Comparison of ENCODE assay signal across 20 cellular contexts in the genomic region with DNA sequence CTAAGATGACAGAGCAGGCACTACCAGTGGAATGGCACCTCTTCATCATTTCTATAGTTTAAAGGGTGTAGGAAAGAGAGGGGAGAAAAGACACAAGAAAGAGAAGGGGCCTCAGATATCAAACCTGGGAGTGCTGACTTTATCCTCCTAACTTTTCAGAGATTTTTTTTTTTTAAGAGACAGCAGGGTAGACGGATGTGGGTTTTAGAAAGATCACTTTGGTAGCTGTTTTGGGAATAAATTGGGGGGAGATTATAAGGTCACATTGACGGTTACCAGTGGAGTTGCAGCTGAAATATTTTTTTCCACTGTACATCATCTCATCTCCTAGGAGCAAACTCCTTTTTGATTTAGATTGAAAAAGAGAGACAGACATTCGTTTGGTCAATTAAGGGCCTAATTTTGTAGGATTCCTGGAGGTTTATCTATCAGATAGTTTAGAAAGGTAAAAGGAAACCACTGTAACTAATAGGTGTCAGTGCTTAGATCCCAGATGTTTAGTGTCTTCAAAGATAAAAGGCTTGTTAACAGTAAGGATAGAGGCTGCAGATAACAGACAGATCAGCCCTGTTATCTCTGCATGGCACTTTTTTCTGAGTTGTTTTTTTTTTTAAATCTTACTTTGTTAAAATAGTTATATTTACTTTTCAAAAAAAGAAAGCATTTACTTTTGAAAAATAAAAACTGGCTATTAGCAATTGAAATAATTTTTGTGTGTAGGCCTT.
DNase-seq lines count a peak whose midpoint lies in the region; ATAC-seq and TF ChIP-seq lines count a peak whose summit lies in the region.
"Had no signal": no experiment of that assay in that cellular context is flagged by ENCODE, and none has a peak within 500 bp of the region (broad histone marks: within the 10 kb centered on the region; RNA-seq: fewer than 3 reads in every experiment).

No MANE protein-coding gene starts in this region.

- TF ChIP-seq CTCF in SK-N-SH (IDR thresholded peaks at IDR 0.05), result no peak

- no peaks in the 10 kb centered on the region for H3K79me2 ChIP-seq in SK-N-SH (ENCODE audit: insufficient read depth)

- H3K36me3 ChIP-seq in SK-N-SH (replicated peaks in 1 of 2; ENCODE audit: control insufficient read depth in 1 of 2, insufficient read depth in 2 of 2, low read length in 1 of 2) (no peaks in the 10 kb centered on the region), KOPT-K1 (ENCODE audit: insufficient read depth, low read length) (no peaks in the 10 kb centered on the region)
- H3K36me3 ChIP-seq: BLaER1 treated with 17β-estradiol and CSF1 and Interleukin-3, amounts not matched to agents 10 nM and 100 nM had no signal

- no peaks in the 10 kb centered on the region for H3K27me3 ChIP-seq in SK-N-SH (ENCODE audit: insufficient read depth)
- H3K27me3 ChIP-seq: BLaER1 treated with 17β-estradiol and CSF1 and Interleukin-3, amounts not matched to agents 10 nM and 100 nM had no signal

- H3F3A ChIP-seq in SK-N-SH (replicated peaks; ENCODE audit: insufficient read depth), result no peaks in the 10 kb centered on the region

- H4K20me1 ChIP-seq in SK-N-SH (ENCODE audit: insufficient read depth), result no peaks in the 10 kb centered on the region
- H4K20me1 ChIP-seq: BLaER1 treated with 17β-estradiol and CSF1 and Interleukin-3, amounts not matched to agents 10 nM and 100 nM had no signal

- CTCF ChIA-PET in SK-N-SH (lab: Yijun Ruan, JAX) (interaction anchor here (2.0 kb wide), 1 partner anchor 19 kb away, joined by 6 read pairs; no protein-coding TSS in a partner anchor), HEK293T (lab: Yijun Ruan, JAX) (no interaction called here)

- DNase-seq in SK-N-SH, result no peak
- DNase-seq in SK-N-DZ (ENCODE audit: low spot score), result peak; percentile 38
- no peak for DNase-seq in HEK293T (ENCODE audit: extremely low spot score)
- DNase-seq: AML-193; Caco-2; Calu3; CD4-positive, alpha-beta T cell; CD8-positive, alpha-beta T cell; DMS79 treated with DMSO at 0.1 percent for 48 hours; EL; GDM1 had no signal

- H3K9me3 ChIP-seq in SK-N-SH (no peaks in the 10 kb centered on the region), KOPT-K1 (ENCODE audit: insufficient read depth, low read length, poor library complexity, severe bottlenecking) (no peaks in the 10 kb centered on the region)
- H3K9me3 ChIP-seq: A549; BLaER1 treated with 17β-estradiol and CSF1 and Interleukin-3, amounts not matched to agents 10 nM and 100 nM; Caco-2 had no signal

- ATAC-seq in SK-N-SH treated with all-trans-retinoic acid at 6 μM for 48 hours (no peak), HG03159 (IDR thresholded peaks at IDR 0.05; ENCODE audit: unreplicated experiment) (no peak), GM18511 (IDR thresholded peaks at IDR 0.05; ENCODE audit: unreplicated experiment) (no peak)
- ATAC-seq: A549; CD8-positive, alpha-beta T cell; GM12878 had no signal

- no peak for TF ChIP-seq RAD21 in SK-N-SH (IDR thresholded peaks at IDR 0.05; ENCODE audit: low read length)

- H3K4me1 ChIP-seq in SK-N-SH (ENCODE audit: control insufficient read depth in 1 of 2, insufficient read depth in 2 of 2, low read depth in 1 of 2, low read length in 1 of 2), result peaks cover 0 to 13% of the 10 kb centered on the region in 2 experiments; a peak in 2 of 4 replicates
- H3K4me1 ChIP-seq: A549, Caco-2 had no signal

- H3K27ac ChIP-seq in SK-N-SH (ENCODE audit: low read depth in 2 of 2, low read length in 1 of 2) (peak overlapping the region in 1 of 2 experiments; percentile 11; a peak in 1 of 4 replicates), KOPT-K1 (ENCODE audit: low read depth, low read length, poor library complexity, severe bottlenecking) (peak overlapping the region; percentile 89)
- H3K27ac ChIP-seq: 22Rv1; A549; BLaER1 treated with 17β-estradiol and CSF1 and Interleukin-3, amounts not matched to agents 10 nM and 100 nM; C4-2B had no signal

- no peak overlapping the region for H3K9ac ChIP-seq in SK-N-SH
- H3K9ac ChIP-seq: BLaER1 treated with 17β-estradiol and CSF1 and Interleukin-3, amounts not matched to agents 10 nM and 100 nM had no signal

- no peak overlapping the region for H3K4me2 ChIP-seq in SK-N-SH
- H3K4me2 ChIP-seq: A549; BLaER1 treated with 17β-estradiol and CSF1 and Interleukin-3, amounts not matched to agents 10 nM and 100 nM had no signal

- no peak overlapping the region for H3K4me3 ChIP-seq in SK-N-SH (ENCODE audit: low read depth in 2 of 2, low read length in 1 of 2)
- H3K4me3 ChIP-seq: A549; BLaER1 treated with 17β-estradiol and CSF1 and Interleukin-3, amounts not matched to agents 10 nM and 100 nM; GM12878 had no signal

- WGBS in SK-N-SH (ENCODE audit: low lambda C conversion rate), result 51% methylated on average over 3 of the region's 3 CpGs

- H3K9me2 ChIP-seq in SK-N-SH, result no peaks in the 10 kb centered on the region

- POLR2A ChIA-PET in SK-N-SH (lab: Yijun Ruan, JAX) (no interaction called here), HEK293T (lab: Yijun Ruan, JAX) (no interaction called here)

- peak in 1 of 2 experiments; percentile 45; a peak in 1 of 4 replicates for TF ChIP-seq EP300 in SK-N-SH (IDR thresholded peaks at IDR 0.05; ENCODE audit: borderline replicate concordance in 1 of 2, low read depth in 1 of 2, low read length in 1 of 2)

- no peak overlapping the region for H2AFZ ChIP-seq in SK-N-SH (ENCODE audit: low read depth)

TF ChIP-seq in SK-N-SH, 30 proteins besides CTCF, POLR2A, EP300 and RAD21:
- TF ChIP-seq GATA2 (CRISPR knock-in tag; IDR thresholded peaks at IDR 0.05) (peak; percentile 59; the same call in 1 of the 2 replicates), RCOR1 (IDR thresholded peaks at IDR 0.05; ENCODE audit: low read length) (peak; percentile 56; the same call in 1 of the 2 replicates), MEF2A (IDR thresholded peaks at IDR 0.05; ENCODE audit: borderline replicate concordance, low read depth) (no peak)
TF ChIP-seq in SK-N-SH: peak in this region for 2.

TF ChIP-seq in SK-N-SH treated with all-trans-retinoic acid at 6 μM for 48 hours, 23 proteins besides CTCF, POLR2A, EP300 and RAD21:
- TF ChIP-seq ISL1 (CRISPR knock-in tag; IDR thresholded peaks at IDR 0.05) (no peak), TCF4 (CRISPR knock-in tag; IDR thresholded peaks at IDR 0.05; ENCODE audit: borderline replicate concordance) (no peak), ZNF8 (CRISPR knock-in tag; IDR thresholded peaks at IDR 0.05) (no peak)
- TF ChIP-seq, protein P1, sequence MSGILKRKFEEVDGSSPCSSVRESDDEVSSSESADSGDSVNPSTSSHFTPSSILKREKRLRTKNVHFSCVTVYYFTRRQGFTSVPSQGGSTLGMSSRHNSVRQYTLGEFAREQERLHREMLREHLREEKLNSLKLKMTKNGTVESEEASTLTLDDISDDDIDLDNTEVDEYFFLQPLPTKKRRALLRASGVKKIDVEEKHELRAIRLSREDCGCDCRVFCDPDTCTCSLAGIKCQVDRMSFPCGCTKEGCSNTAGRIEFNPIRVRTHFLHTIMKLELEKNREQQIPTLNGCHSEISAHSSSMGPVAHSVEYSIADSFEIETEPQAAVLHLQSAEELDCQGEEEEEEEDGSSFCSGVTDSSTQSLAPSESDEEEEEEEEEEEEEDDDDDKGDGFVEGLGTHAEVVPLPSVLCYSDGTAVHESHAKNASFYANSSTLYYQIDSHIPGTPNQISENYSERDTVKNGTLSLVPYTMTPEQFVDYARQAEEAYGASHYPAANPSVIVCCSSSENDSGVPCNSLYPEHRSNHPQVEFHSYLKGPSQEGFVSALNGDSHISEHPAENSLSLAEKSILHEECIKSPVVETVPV (CRISPR knock-in tag; IDR thresholded peaks at IDR 0.05), result no peak

TF ChIP-seq in HEK293T, 16 proteins besides CTCF, POLR2A, EP300 and RAD21:
- TF ChIP-seq ZNF384 (IDR thresholded peaks at IDR 0.05) (no peak), NFRKB (IDR thresholded peaks at IDR 0.05) (no peak), CTBP1 (IDR thresholded peaks at IDR 0.05; ENCODE audit: borderline replicate concordance) (no peak), SP1 (IDR thresholded peaks at IDR 0.05) (no peak), FOXA1 (IDR thresholded peaks at IDR 0.05) (no peak), ELF4 (IDR thresholded peaks at IDR 0.05) (no peak), FOXK2 (IDR thresholded peaks at IDR 0.05) (no peak), BHLHE40 (IDR thresholded peaks at IDR 0.05; ENCODE audit: borderline replicate concordance) (no peak), ARNT (IDR thresholded peaks at IDR 0.05) (no peak), FOXM1 (IDR thresholded peaks at IDR 0.05; ENCODE audit: borderline replicate concordance) (no peak), TARDBP (IDR thresholded peaks at IDR 0.05) (no peak), LEF1 (IDR thresholded peaks at IDR 0.05; ENCODE audit: borderline replicate concordance) (no peak), L3MBTL2 (conservative IDR thresholded peaks at IDR 0.05) (no peak), SUZ12 (IDR thresholded peaks at IDR 0.05) (no peak), HDGF (IDR thresholded peaks at IDR 0.05; ENCODE audit: borderline replicate concordance) (no peak)
- TF ChIP-seq, protein P2, sequence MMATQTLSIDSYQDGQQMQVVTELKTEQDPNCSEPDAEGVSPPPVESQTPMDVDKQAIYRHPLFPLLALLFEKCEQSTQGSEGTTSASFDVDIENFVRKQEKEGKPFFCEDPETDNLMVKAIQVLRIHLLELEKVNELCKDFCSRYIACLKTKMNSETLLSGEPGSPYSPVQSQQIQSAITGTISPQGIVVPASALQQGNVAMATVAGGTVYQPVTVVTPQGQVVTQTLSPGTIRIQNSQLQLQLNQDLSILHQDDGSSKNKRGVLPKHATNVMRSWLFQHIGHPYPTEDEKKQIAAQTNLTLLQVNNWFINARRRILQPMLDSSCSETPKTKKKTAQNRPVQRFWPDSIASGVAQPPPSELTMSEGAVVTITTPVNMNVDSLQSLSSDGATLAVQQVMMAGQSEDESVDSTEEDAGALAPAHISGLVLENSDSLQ (IDR thresholded peaks at IDR 0.05), result no peak
